ENCODE assay signal across 8 cellular contexts in the genomic region with DNA sequence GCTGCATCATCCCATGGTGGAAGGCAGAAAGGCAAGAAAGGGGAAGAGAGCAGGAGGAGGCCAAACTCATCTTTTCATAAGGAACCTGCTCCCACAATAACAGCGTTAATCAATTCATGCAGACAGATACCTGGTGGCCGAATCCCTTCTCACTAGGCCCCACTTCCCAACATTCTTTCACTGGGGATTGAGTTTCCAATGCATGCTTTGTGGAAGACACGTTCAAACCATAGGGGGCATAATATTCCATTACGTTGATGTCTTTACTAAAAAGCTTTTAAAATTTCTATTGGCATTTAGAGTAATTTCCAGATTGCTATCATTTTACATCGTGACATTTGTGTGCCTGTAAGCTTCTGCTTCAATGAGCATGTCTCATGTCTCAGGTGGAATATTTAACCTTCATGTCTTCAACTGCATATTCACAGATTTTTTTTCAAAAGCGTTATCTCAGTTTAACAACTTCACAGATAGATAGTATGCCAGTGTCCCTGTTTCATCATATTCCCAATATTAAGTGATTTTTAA.
"Had no signal": no experiment of that assay in that cellular context is flagged by ENCODE, and none has a peak within 500 bp of the region (broad histone marks: within the 10 kb centered on the region; RNA-seq: fewer than 3 reads in every experiment).

No MANE protein-coding gene starts in this region.

- H3K4me3 ChIP-seq: GM23248, GM23338, HAP-1 had no signal

- DNase-seq: GM23248, GOT3, H7, H9, HCEC 1CT, HFFc6 had no signal

- H3K27ac ChIP-seq: GM23248 had no signal

- H3K4me2 ChIP-seq: GM23338 had no signal

- H3K9me3 ChIP-seq: HAP-1 had no signal

- H3K36me3 ChIP-seq: HAP-1 had no signal

- H2AFZ ChIP-seq: GM23248, GM23338 had no signal

- H3K9ac ChIP-seq: GM23248 had no signal
